Comparison of ENCODE assay signal across 1 cellular context in genomic region chr20:22471156-22471836, GRCh38.
A peak's percentile ranks its signal among the peaks of the same experiment; 100 is the strongest.
TF ChIP-seq lines count a peak whose summit lies in the region.

No MANE protein-coding gene starts in this region.

TF ChIP-seq in HepG2, 621 proteins besides CTCF, POLR2A, EP300 and RAD21 (continued from another document and continues in another):
- TF ChIP-seq ZNF687 (CRISPR knock-in tag; IDR thresholded peaks at IDR 0.05) = peak; percentile 15; the same call in 1 of the 2 replicates
- TF ChIP-seq SMARCE1 (IDR thresholded peaks at IDR 0.05; ENCODE audit: borderline replicate concordance) = no peak
- TF ChIP-seq ZNF878 (CRISPR knock-in tag; IDR thresholded peaks at IDR 0.05) = no peak
- TF ChIP-seq ZNF768 (CRISPR knock-in tag; IDR thresholded peaks at IDR 0.05) = no peak
- TF ChIP-seq, protein P1, sequence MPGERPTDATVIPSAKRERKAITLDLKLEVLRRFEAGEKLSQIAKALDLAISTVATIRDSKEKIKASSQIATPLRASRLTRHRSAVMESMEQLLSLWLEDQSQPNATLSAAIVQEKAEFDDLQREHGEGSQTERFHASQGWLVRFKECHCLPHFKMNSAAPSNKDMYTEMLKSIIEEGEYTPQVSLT (CRISPR knock-in tag; IDR thresholded peaks at IDR 0.05; ENCODE audit: borderline replicate concordance, low read depth) = no peak
- TF ChIP-seq MBD4 (IDR thresholded peaks at IDR 0.05; ENCODE audit: borderline replicate concordance, low read length) = no peak
- no peak for TF ChIP-seq PTBP1 (IDR thresholded peaks at IDR 0.05; ENCODE audit: low read depth, low read length, poor library complexity, severe bottlenecking)
- TF ChIP-seq KLF11 (CRISPR knock-in tag; IDR thresholded peaks at IDR 0.05) = no peak
- TF ChIP-seq ZFP41 (CRISPR knock-in tag; IDR thresholded peaks at IDR 0.05; ENCODE audit: borderline replicate concordance) = no peak
- peak; percentile 73; the same call in 1 of the 2 replicates for TF ChIP-seq ZBTB7A (CRISPR knock-in tag; IDR thresholded peaks at IDR 0.05)
- no peak for TF ChIP-seq ZNF564 (CRISPR knock-in tag; IDR thresholded peaks at IDR 0.05)
- TF ChIP-seq, protein P2, sequence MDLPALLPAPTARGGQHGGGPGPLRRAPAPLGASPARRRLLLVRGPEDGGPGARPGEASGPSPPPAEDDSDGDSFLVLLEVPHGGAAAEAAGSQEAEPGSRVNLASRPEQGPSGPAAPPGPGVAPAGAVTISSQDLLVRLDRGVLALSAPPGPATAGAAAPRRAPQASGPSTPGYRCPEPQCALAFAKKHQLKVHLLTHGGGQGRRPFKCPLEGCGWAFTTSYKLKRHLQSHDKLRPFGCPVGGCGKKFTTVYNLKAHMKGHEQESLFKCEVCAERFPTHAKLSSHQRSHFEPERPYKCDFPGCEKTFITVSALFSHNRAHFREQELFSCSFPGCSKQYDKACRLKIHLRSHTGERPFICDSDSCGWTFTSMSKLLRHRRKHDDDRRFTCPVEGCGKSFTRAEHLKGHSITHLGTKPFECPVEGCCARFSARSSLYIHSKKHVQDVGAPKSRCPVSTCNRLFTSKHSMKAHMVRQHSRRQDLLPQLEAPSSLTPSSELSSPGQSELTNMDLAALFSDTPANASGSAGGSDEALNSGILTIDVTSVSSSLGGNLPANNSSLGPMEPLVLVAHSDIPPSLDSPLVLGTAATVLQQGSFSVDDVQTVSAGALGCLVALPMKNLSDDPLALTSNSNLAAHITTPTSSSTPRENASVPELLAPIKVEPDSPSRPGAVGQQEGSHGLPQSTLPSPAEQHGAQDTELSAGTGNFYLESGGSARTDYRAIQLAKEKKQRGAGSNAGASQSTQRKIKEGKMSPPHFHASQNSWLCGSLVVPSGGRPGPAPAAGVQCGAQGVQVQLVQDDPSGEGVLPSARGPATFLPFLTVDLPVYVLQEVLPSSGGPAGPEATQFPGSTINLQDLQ (CRISPR knock-in tag; IDR thresholded peaks at IDR 0.05) = no peak
- no peak for TF ChIP-seq ZBTB43 (CRISPR knock-in tag; conservative IDR thresholded peaks at IDR 0.05)
- no peak for TF ChIP-seq ZNF589 (CRISPR knock-in tag; conservative IDR thresholded peaks at IDR 0.05)
- TF ChIP-seq, protein P3, sequence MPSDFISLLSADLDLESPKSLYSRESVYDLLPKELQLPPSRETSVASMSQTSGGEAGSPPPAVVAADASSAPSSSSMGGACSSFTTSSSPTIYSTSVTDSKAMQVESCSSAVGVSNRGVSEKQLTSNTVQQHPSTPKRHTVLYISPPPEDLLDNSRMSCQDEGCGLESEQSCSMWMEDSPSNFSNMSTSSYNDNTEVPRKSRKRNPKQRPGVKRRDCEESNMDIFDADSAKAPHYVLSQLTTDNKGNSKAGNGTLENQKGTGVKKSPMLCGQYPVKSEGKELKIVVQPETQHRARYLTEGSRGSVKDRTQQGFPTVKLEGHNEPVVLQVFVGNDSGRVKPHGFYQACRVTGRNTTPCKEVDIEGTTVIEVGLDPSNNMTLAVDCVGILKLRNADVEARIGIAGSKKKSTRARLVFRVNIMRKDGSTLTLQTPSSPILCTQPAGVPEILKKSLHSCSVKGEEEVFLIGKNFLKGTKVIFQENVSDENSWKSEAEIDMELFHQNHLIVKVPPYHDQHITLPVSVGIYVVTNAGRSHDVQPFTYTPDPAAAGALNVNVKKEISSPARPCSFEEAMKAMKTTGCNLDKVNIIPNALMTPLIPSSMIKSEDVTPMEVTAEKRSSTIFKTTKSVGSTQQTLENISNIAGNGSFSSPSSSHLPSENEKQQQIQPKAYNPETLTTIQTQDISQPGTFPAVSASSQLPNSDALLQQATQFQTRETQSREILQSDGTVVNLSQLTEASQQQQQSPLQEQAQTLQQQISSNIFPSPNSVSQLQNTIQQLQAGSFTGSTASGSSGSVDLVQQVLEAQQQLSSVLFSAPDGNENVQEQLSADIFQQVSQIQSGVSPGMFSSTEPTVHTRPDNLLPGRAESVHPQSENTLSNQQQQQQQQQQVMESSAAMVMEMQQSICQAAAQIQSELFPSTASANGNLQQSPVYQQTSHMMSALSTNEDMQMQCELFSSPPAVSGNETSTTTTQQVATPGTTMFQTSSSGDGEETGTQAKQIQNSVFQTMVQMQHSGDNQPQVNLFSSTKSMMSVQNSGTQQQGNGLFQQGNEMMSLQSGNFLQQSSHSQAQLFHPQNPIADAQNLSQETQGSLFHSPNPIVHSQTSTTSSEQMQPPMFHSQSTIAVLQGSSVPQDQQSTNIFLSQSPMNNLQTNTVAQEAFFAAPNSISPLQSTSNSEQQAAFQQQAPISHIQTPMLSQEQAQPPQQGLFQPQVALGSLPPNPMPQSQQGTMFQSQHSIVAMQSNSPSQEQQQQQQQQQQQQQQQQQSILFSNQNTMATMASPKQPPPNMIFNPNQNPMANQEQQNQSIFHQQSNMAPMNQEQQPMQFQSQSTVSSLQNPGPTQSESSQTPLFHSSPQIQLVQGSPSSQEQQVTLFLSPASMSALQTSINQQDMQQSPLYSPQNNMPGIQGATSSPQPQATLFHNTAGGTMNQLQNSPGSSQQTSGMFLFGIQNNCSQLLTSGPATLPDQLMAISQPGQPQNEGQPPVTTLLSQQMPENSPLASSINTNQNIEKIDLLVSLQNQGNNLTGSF (CRISPR knock-in tag; IDR thresholded peaks at IDR 0.05) = no peak
- TF ChIP-seq ISX (CRISPR knock-in tag; conservative IDR thresholded peaks at IDR 0.05) = no peak
- TF ChIP-seq HOMEZ (CRISPR knock-in tag; IDR thresholded peaks at IDR 0.05; ENCODE audit: low read depth) = no peak
- no peak for TF ChIP-seq RNF2 (conservative IDR thresholded peaks at IDR 0.05; ENCODE audit: low read depth)
- TF ChIP-seq CBX5 (CRISPR knock-in tag; IDR thresholded peaks at IDR 0.05; ENCODE audit: borderline replicate concordance) = peak; percentile 56; the same call in 1 of the 2 replicates
- peak; percentile 48; the same call in 1 of the 2 replicates for TF ChIP-seq ARID4A (CRISPR knock-in tag; IDR thresholded peaks at IDR 0.05; ENCODE audit: borderline replicate concordance)
- no peak for TF ChIP-seq SUZ12 (IDR thresholded peaks at IDR 0.05; ENCODE audit: low read depth, low read length)
- no peak for TF ChIP-seq CCDC6 (CRISPR knock-in tag; IDR thresholded peaks at IDR 0.05)
- no peak for TF ChIP-seq RAD51 (IDR thresholded peaks at IDR 0.05; ENCODE audit: borderline replicate concordance)
- TF ChIP-seq NBN (conservative IDR thresholded peaks at IDR 0.05) = no peak
- no peak for TF ChIP-seq ZSCAN22 (CRISPR knock-in tag; IDR thresholded peaks at IDR 0.05)
- no peak for TF ChIP-seq MIXL1 (CRISPR knock-in tag; IDR thresholded peaks at IDR 0.05)
- TF ChIP-seq PCBP2 (optimal IDR thresholded peaks at IDR 0.05; ENCODE audit: low read depth, low read length, poor library complexity, severe bottlenecking) = no peak
- peak; percentile 95 for TF ChIP-seq RBAK (CRISPR knock-in tag; IDR thresholded peaks at IDR 0.05)
- 0 out of 2 replicates have a peak, but pooled peaks have one; percentile 63 for TF ChIP-seq FOXO4 (CRISPR knock-in tag; conservative IDR thresholded peaks at IDR 0.05)
- TF ChIP-seq E2F2 (CRISPR knock-in tag; IDR thresholded peaks at IDR 0.05; ENCODE audit: borderline replicate concordance) = no peak
- TF ChIP-seq FOXO1 (CRISPR knock-in tag; IDR thresholded peaks at IDR 0.05) = no peak
- no peak for TF ChIP-seq ZNF292 (CRISPR knock-in tag; IDR thresholded peaks at IDR 0.05; ENCODE audit: borderline replicate concordance, low read depth)
- no peak for TF ChIP-seq KDM2A (CRISPR knock-in tag; IDR thresholded peaks at IDR 0.05; ENCODE audit: borderline replicate concordance, low read depth)
- TF ChIP-seq NCOA5 (CRISPR knock-in tag; IDR thresholded peaks at IDR 0.05) = no peak
- peak; percentile 77 for TF ChIP-seq CEBPB (IDR thresholded peaks at IDR 0.05; ENCODE audit: borderline replicate concordance, low read depth, low read length)
